8 cellular contexts compared by ENCODE assay signal in genomic region chr10:124992462-124993344, GRCh38. TPM values are rescaled to one million over a fixed set of nuclear protein-coding genes. Genes with fewer than 3 reads are reported as not detected.
DNase-seq lines count a peak whose midpoint lies in the region; ATAC-seq and TF ChIP-seq lines count a peak whose summit lies in the region.

No MANE protein-coding gene starts in this region.

- peak; percentile 47 for ATAC-seq in GM19025 (IDR thresholded peaks at IDR 0.05; ENCODE audit: low read depth, unreplicated experiment)
- ATAC-seq in GM21390 (IDR thresholded peaks at IDR 0.05; ENCODE audit: unreplicated experiment), result no peak

- intact Hi-C loops in cardiac septum (cut with DNase I), result loop anchor here (5.0 kb wide), 3 partner anchors 55 to 155 kb away; no protein-coding TSS in a partner anchor

- H3K4me3 ChIP-seq in NB4 (ENCODE audit: low read depth, low read length), result no peak overlapping the region

- DNase-seq in Caki2 (ENCODE audit: low read depth) (peak; percentile 24), NB4 (ENCODE audit: low read depth) (peak; percentile 65), cardiac septum (ENCODE audit: low spot score) (peak; percentile 84), pons (ENCODE audit: low spot score) (peak; percentile 93), NCI-H774 (lab: John Stamatoyannopoulos, UW) (no peak)
- DNase-seq in activated T-cell treated with anti-CD3 and anti-CD28 coated beads, Interleukin-2, amount 50 U/mL, for 48 hours, result peak; percentile 39 to 43

- in situ Hi-C loops in Caki2 (cut with HindIII; ENCODE audit: low pct_unique_long_range_greater_than_20kb, low sequenced_read_pairs), result no loop called here

- peak; percentile 49 for TF ChIP-seq CTCF in NB4 (IDR thresholded peaks at IDR 0.05; ENCODE audit: low read depth, low read length)

- TF ChIP-seq POLR2A in NB4 (IDR thresholded peaks at IDR 0.05; ENCODE audit: extremely low read depth, insufficient read length), result no peak

RNA-seq across cellular contexts. Expression of gene ZRANB1, which starts 50.8 kb away (rescaled TPM):
- total RNA-seq in Caki2 (2014; rRNA removed; shearing (Covaris generic); ENCODE audit: low replicate concordance), result 12.2 and 13.6 TPM in 2 replicates
- total RNA-seq in cardiac septum, result 25.7 TPM
